In the genomic region with DNA sequence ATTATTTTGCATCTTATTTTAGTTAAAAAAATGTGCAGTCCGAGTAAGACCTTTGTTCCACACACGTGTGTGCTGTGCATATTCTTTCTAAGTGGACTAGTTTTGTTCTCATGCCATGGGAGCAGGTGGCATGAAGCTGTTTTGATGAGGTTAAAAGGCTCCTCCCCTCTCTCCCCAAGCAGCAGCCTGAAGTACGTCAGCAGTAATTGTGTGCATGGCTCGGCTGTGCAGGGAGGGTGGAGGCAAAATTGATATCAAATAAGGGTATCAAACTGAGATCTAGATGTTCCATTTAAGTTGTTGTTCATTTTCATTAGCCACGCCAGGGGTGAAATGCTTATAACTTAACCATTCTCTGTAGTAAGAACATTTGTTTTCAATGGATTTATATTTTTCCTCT, we compare ENCODE assay signal across 9 cellular contexts. TPM values are rescaled to one million over a fixed set of nuclear protein-coding genes. Genes with fewer than 3 reads are reported as not detected.
DNase-seq lines count a peak whose midpoint lies in the region; ATAC-seq and TF ChIP-seq lines count a peak whose summit lies in the region.
"Had no signal": no experiment of that assay in that cellular context is flagged by ENCODE, and none has a peak within 500 bp of the region (broad histone marks: within the 10 kb centered on the region; RNA-seq: fewer than 3 reads in every experiment).

NYAP2 (plus strand) TSS at position 202 of the 400 bp plus-strand sequence. CDS start 9,171 bp downstream, outside the sequence.

- no peaks in the 10 kb centered on the region for H3K36me3 Mint-ChIP-seq in brain
- H3K36me3 Mint-ChIP-seq: CD4-positive, alpha-beta memory T cell had no signal

- peak within 1 kb of the TSS; percentile 91 to 100 (median 98) for H3K27ac Mint-ChIP-seq in brain
- H3K27ac Mint-ChIP-seq: activated T-helper 2 cell treated with anti-CD3 and anti-CD28 coated beads, Interferon-gamma antibody, Interleukin-2, Interleukin-4, amounts not matched to agents 10 μg/mL and 5 μg/mL and 100 μg/mL, durations not matched to agents 14 hours and 24 hours and 36 hours; CD4-positive, alpha-beta memory T cell had no signal

- peak within 1 kb of the TSS; percentile 71 to 89 (median 87) for H3K4me3 Mint-ChIP-seq in brain
- H3K4me3 Mint-ChIP-seq: CD4-positive, alpha-beta memory T cell had no signal

- DNase-seq in NCI-H1092 (lab: John Stamatoyannopoulos, UW) (peak; percentile 80), NCI-H2196 (lab: John Stamatoyannopoulos, UW; ENCODE audit: unreplicated experiment) (peak; percentile 80), retina (peak; percentile 74), NCI-H1048 (lab: John Stamatoyannopoulos, UW) (no peak)
- no peak for DNase-seq in effector CD4-positive, alpha-beta T cell

- H3K9me3 Mint-ChIP-seq in brain, result no peaks in the 10 kb centered on the region
- H3K9me3 Mint-ChIP-seq: activated T-helper 2 cell treated with anti-CD3 and anti-CD28 coated beads, Interferon-gamma antibody, Interleukin-2, Interleukin-4, amounts not matched to agents 10 μg/mL and 5 μg/mL and 100 μg/mL, durations not matched to agents 14 hours and 24 hours and 36 hours had no signal

- no peak for ATAC-seq in HG03442 (IDR thresholded peaks at IDR 0.05; ENCODE audit: unreplicated experiment)

- H3K27me3 Mint-ChIP-seq in brain, result no peaks in the 10 kb centered on the region

- H3K4me1 Mint-ChIP-seq in brain, result peaks cover 54% of the 10 kb centered on the region
- H3K4me1 Mint-ChIP-seq: CD4-positive, alpha-beta memory T cell had no signal

- TF ChIP-seq CTCF in brain (conservative IDR thresholded peaks at IDR 0.05), result no peak

RNA-seq across cellular contexts. Expression of gene NYAP2, which starts in this region (rescaled TPM):
- 0.20 TPM for polyA plus RNA-seq in brain (ENCODE audit: insufficient read depth, low read depth, low replicate concordance)
- polyA plus RNA-seq: CD4-positive, alpha-beta memory T cell had no signal

Comparison
In these comparisons a context has a peak if more than half of its experiments do, and no peak if none do; other contexts are left out.
1. DNase-seq: peak in NCI-H1092 (single experiment), NCI-H2196 (single experiment) and retina (single experiment); none in NCI-H1048 (single experiment) and effector CD4-positive, alpha-beta T cell (single experiment).